ENCODE assay signal across 1 cellular context in the genomic region with DNA sequence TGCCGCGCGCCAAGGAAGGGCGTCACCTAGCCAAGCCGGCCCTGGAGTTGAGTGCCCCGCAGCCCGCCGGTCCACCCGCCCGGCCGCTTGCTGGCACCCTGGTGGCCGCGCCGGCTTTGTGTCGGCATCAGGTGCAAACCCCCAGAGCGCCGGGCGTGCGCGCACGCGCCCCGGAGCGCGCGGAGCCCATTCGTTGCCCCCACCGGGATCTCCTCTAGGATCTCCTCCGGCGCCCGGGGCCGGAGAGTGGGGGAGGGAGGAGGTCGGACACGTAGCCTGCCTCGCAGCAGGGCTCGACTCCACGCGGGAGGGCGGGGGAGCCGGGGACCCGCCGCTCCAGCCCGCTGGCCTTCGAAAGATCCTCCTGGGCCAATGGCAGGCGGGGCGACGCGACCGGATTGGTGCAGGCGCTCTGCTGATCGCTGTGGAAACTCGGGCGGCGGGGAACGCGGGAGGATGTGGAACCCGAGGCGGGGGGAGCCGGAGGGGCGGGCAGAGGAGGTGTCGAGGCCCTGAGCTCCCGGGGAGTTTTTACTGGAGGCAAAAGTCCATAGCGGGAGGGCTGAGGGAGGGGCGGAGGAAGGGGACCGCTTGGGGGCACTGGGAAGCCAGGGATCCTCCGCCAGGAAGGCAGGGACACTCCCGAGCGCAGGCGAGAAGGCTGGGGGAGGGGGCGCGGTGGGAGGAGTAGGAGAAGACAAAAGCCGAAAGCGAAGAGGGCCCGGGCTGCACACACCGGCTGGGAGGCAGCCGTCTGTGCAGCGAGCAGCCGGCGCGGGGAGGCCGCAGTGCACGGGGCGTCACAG.
A peak's percentile ranks its signal among the peaks of the same experiment; 100 is the strongest.
TF ChIP-seq lines count a peak whose summit lies in the region.

A gene (plus strand): TSS at position 728 of the 806 bp plus-strand sequence. CDS start 91 bp downstream, outside the sequence.

TF ChIP-seq in IMR-90, 13 proteins besides CTCF, POLR2A, EP300 and RAD21:
- TF ChIP-seq MAZ (IDR thresholded peaks at IDR 0.05; ENCODE audit: borderline replicate concordance, low read depth, low read length) (peak; percentile 86; the same call in 1 of the 2 replicates), MAFK (IDR thresholded peaks at IDR 0.05; ENCODE audit: low read depth, low read length) (no peak)
